In the genomic region with DNA sequence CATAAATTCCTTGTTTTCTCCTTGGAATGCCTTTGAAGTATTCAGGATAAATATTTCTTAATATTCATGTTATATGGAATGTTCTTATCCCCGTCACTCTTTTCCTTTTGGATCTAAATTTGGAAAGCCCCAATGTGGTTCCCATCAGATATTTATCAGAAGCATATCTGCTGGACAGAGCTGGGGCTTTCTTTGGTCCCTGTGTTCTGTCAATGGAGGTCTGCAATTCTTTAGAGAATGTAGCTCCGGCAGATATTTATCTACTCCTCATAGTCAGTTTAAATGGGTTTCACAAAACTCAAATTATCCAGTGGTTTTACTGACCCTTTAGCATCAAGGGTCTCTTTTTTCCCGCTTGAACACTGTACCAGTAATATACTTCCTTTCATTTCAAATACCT, we compare ENCODE assay signal across 24 cellular contexts.
A peak's percentile ranks its signal among the peaks of the same experiment; 100 is the strongest.
DNase-seq lines count a peak whose midpoint lies in the region; ATAC-seq and TF ChIP-seq lines count a peak whose summit lies in the region.
"Had no signal": no experiment of that assay in that cellular context is flagged by ENCODE, and none has a peak within 500 bp of the region (broad histone marks: within the 10 kb centered on the region; RNA-seq: fewer than 3 reads in every experiment).

No MANE protein-coding gene starts in this region.

- H3K4me1 ChIP-seq in left ventricle myocardium inferior (peaks cover 10% of the 10 kb centered on the region), SK-N-SH (ENCODE audit: control insufficient read depth in 1 of 2, insufficient read depth in 2 of 2, low read depth in 1 of 2, low read length in 1 of 2) (peaks cover 2 to 7% of the 10 kb centered on the region in 2 experiments; a peak in 2 of 4 replicates)
- peaks cover 6 to 64% (median 32%) of the 10 kb centered on the region in 10 experiments; a peak in 16 of 20 replicates for H3K4me1 ChIP-seq in BLaER1 treated with 17β-estradiol and CSF1 and Interleukin-3, amounts not matched to agents 10 nM and 100 nM

- 32% methylated on average over 3 of the region's 3 CpGs for WGBS in SK-N-SH (ENCODE audit: low lambda C conversion rate)

- CTCF ChIA-PET in SK-N-SH (lab: Yijun Ruan, JAX), result no interaction called here
- CTCF ChIA-PET in activated CD4-positive, alpha-beta memory T cell treated with anti-CD3 and anti-CD28 coated beads for 36 hours (lab: Charles Lee), result no interaction called here

- H3F3A ChIP-seq in SK-N-SH (replicated peaks; ENCODE audit: insufficient read depth), result peaks cover 7% of the 10 kb centered on the region

- H3K36me3 Mint-ChIP-seq in activated CD4-positive, alpha-beta memory T cell treated with anti-CD3 and anti-CD28 coated beads for 36 hours, result no peaks in the 10 kb centered on the region
- H3K36me3 Mint-ChIP-seq: CD14-positive monocyte; CD4-positive, alpha-beta memory T cell; CD4-positive, CD25-positive, alpha-beta regulatory T cell; CD8-positive, alpha-beta memory T cell had no signal

- peaks cover 4% of the 10 kb centered on the region for H3K9me3 ChIP-seq in left ventricle myocardium inferior (replicated peaks)
- peaks cover 0 to 8% (median 0%) of the 10 kb centered on the region in 11 experiments; a peak in 4 of 22 replicates for H3K9me3 ChIP-seq in BLaER1 treated with 17β-estradiol and CSF1 and Interleukin-3, amounts not matched to agents 10 nM and 100 nM (replicated peaks in 1 of 11)
- H3K9me3 ChIP-seq in SK-N-SH, result no peaks in the 10 kb centered on the region
- H3K9me3 ChIP-seq: BE2C had no signal

- no peak overlapping the region for H3K4me3 Mint-ChIP-seq in activated CD4-positive, alpha-beta memory T cell treated with anti-CD3 and anti-CD28 coated beads for 36 hours
- H3K4me3 Mint-ChIP-seq: CD14-positive monocyte; CD4-positive, alpha-beta memory T cell; CD4-positive, CD25-positive, alpha-beta regulatory T cell; CD8-positive, alpha-beta memory T cell had no signal

- H3K4me1 Mint-ChIP-seq in activated CD4-positive, alpha-beta memory T cell treated with anti-CD3 and anti-CD28 coated beads for 36 hours (ENCODE audit: low read depth), result no peaks in the 10 kb centered on the region
- H3K4me1 Mint-ChIP-seq: CD14-positive monocyte; CD4-positive, alpha-beta memory T cell; CD4-positive, CD25-positive, alpha-beta regulatory T cell; CD8-positive, alpha-beta memory T cell had no signal

- H3K9me3 Mint-ChIP-seq in activated CD4-positive, alpha-beta memory T cell treated with anti-CD3 and anti-CD28 coated beads for 36 hours, result no peaks in the 10 kb centered on the region

- H3K27me3 ChIP-seq in left ventricle myocardium inferior (ENCODE audit: low read depth), result no peaks in the 10 kb centered on the region
- H3K27me3 ChIP-seq in BLaER1 treated with 17β-estradiol and CSF1 and Interleukin-3, amounts not matched to agents 10 nM and 100 nM, result no peaks in the 10 kb centered on the region
- no peaks in the 10 kb centered on the region for H3K27me3 ChIP-seq in SK-N-SH (ENCODE audit: insufficient read depth)
- H3K27me3 ChIP-seq: BE2C had no signal

- no peak overlapping the region for H3K9ac ChIP-seq in BLaER1 treated with 17β-estradiol and CSF1 and Interleukin-3, amounts not matched to agents 10 nM and 100 nM
- H3K9ac ChIP-seq in SK-N-SH, result no peak overlapping the region

- no peak for DNase-seq in left ventricle myocardium inferior
- DNase-seq in cardiac septum (ENCODE audit: low spot score), result no peak
- DNase-seq in SK-N-SH, result no peak
- no peak for DNase-seq in activated CD4-positive, alpha-beta memory T cell treated with anti-CD3 and anti-CD28 coated beads for 36 hours
- no peak for DNase-seq in activated naive CD4-positive, alpha-beta T cell (lab: John Stamatoyannopoulos, UW)
- DNase-seq: 8988T; ACHN; BE2C; C1 segment of cervical spinal cord; CD4-positive, alpha-beta memory T cell; CD4-positive, CD25-positive, alpha-beta regulatory T cell; CD8-positive, alpha-beta memory T cell; COR-L47; DMS 273 treated with DMSO at 0.1 percent for 48 hours; DMS153; DMS53; DMS79; DND-41; EL; GDM1 had no signal

- TF ChIP-seq EP300 in SK-N-SH (IDR thresholded peaks at IDR 0.05; ENCODE audit: borderline replicate concordance in 1 of 2, low read depth in 1 of 2, low read length in 1 of 2), result peak; percentile 46 to 65; a peak in 3 of 4 replicates

- TF ChIP-seq CTCF in left ventricle myocardium inferior (IDR thresholded peaks at IDR 0.05; ENCODE audit: borderline replicate concordance), result no peak
- no peak for TF ChIP-seq CTCF in SK-N-SH (IDR thresholded peaks at IDR 0.05)

- no peaks in the 10 kb centered on the region for H4K20me1 ChIP-seq in BLaER1 treated with 17β-estradiol and CSF1 and Interleukin-3, amounts not matched to agents 10 nM and 100 nM
- H4K20me1 ChIP-seq in SK-N-SH (ENCODE audit: insufficient read depth), result no peaks in the 10 kb centered on the region

- H3K36me3 ChIP-seq in left ventricle myocardium inferior (no peaks in the 10 kb centered on the region), SK-N-SH (replicated peaks in 1 of 2; ENCODE audit: control insufficient read depth in 1 of 2, insufficient read depth in 2 of 2, low read length in 1 of 2) (no peaks in the 10 kb centered on the region)
- no peaks in the 10 kb centered on the region for H3K36me3 ChIP-seq in BLaER1 treated with 17β-estradiol and CSF1 and Interleukin-3, amounts not matched to agents 10 nM and 100 nM
- H3K36me3 ChIP-seq: BE2C had no signal

- no peak overlapping the region for H3K27ac Mint-ChIP-seq in activated CD4-positive, alpha-beta memory T cell treated with anti-CD3 and anti-CD28 coated beads for 36 hours
- H3K27ac Mint-ChIP-seq: CD14-positive monocyte; CD4-positive, alpha-beta memory T cell; CD4-positive, CD25-positive, alpha-beta regulatory T cell; CD8-positive, alpha-beta memory T cell had no signal

- H3K4me3 ChIP-seq in left ventricle myocardium inferior, result no peak overlapping the region
- no peak overlapping the region for H3K4me3 ChIP-seq in BLaER1 treated with 17β-estradiol and CSF1 and Interleukin-3, amounts not matched to agents 10 nM and 100 nM
- no peak overlapping the region for H3K4me3 ChIP-seq in SK-N-SH (ENCODE audit: low read depth in 2 of 2, low read length in 1 of 2)
- H3K4me3 ChIP-seq: GM12878 had no signal

- no peaks in the 10 kb centered on the region for H3K79me2 ChIP-seq in SK-N-SH (ENCODE audit: insufficient read depth)

- H3K4me2 ChIP-seq in BLaER1 treated with 17β-estradiol and CSF1 and Interleukin-3, amounts not matched to agents 10 nM and 100 nM, result peak overlapping the region in 7 of 11 experiments; percentile 18 to 70 (median 46); a peak in 12 of 22 replicates
- no peak overlapping the region for H3K4me2 ChIP-seq in SK-N-SH

- TF ChIP-seq RAD21 in SK-N-SH (IDR thresholded peaks at IDR 0.05; ENCODE audit: low read length), result no peak

- no peaks in the 10 kb centered on the region for H3K9me2 ChIP-seq in SK-N-SH

- no peak overlapping the region for H2AFZ ChIP-seq in SK-N-SH (ENCODE audit: low read depth)

- ATAC-seq in HG02885 (IDR thresholded peaks at IDR 0.05; ENCODE audit: poor library complexity, unreplicated experiment), result no peak
- ATAC-seq: GM12878 had no signal

- POLR2A ChIA-PET in SK-N-SH (lab: Yijun Ruan, JAX), result no interaction called here
- POLR2A ChIA-PET in activated CD4-positive, alpha-beta memory T cell treated with anti-CD3 and anti-CD28 coated beads for 36 hours (lab: Charles Lee), result no interaction called here

- no peaks in the 10 kb centered on the region for H3K27me3 Mint-ChIP-seq in activated CD4-positive, alpha-beta memory T cell treated with anti-CD3 and anti-CD28 coated beads for 36 hours
- H3K27me3 Mint-ChIP-seq: CD4-positive, alpha-beta memory T cell; CD4-positive, CD25-positive, alpha-beta regulatory T cell; CD8-positive, alpha-beta memory T cell had no signal

- intact Hi-C loops in left ventricle myocardium inferior (cut with micrococcal nuclease), result no loop called here
- intact Hi-C loops in cardiac septum (cut with DNase I), result no loop called here
- intact Hi-C loops in activated CD4-positive, alpha-beta memory T cell treated with anti-CD3 and anti-CD28 coated beads for 36 hours (cut with micrococcal nuclease), result no loop called here

- H3K27ac ChIP-seq in left ventricle myocardium inferior (replicated peaks) (peak overlapping the region; percentile 59), SK-N-SH (ENCODE audit: low read depth in 2 of 2, low read length in 1 of 2) (peak overlapping the region in 1 of 2 experiments; percentile 70; a peak in 1 of 4 replicates)
- no peak overlapping the region for H3K27ac ChIP-seq in BLaER1 treated with 17β-estradiol and CSF1 and Interleukin-3, amounts not matched to agents 10 nM and 100 nM

TF ChIP-seq in SK-N-SH, 30 proteins besides CTCF, POLR2A, EP300 and RAD21 (continues in another document):
- TF ChIP-seq RXRA (IDR thresholded peaks at IDR 0.05; ENCODE audit: borderline replicate concordance, low read depth) (no peak), GATA2 (CRISPR knock-in tag; IDR thresholded peaks at IDR 0.05) (peak; percentile 56), CHD2 (IDR thresholded peaks at IDR 0.05; ENCODE audit: low read length, partially characterized antibody) (no peak), JUND (IDR thresholded peaks at IDR 0.05) (0 out of 2 replicates have a peak, but pooled peaks have one; percentile 10), NFIC (IDR thresholded peaks at IDR 0.05; ENCODE audit: borderline replicate concordance) (peak; percentile 42; the same call in 1 of the 2 replicates), EZH2phosphoT487 (IDR thresholded peaks at IDR 0.05; ENCODE audit: borderline replicate concordance, low read depth) (no peak), POLR2AphosphoS5 (IDR thresholded peaks at IDR 0.05; ENCODE audit: low read depth, low read length) (peak; percentile 36; the same call in 1 of the 2 replicates), TCF12 (IDR thresholded peaks at IDR 0.05) (peak; percentile 77)
